ENCODE assay signal across 8 cellular contexts in genomic region chr3:119497824-119498187, GRCh38. TPM values are rescaled to one million over a fixed set of nuclear protein-coding genes. Genes with fewer than 3 reads are reported as not detected.
A peak's percentile ranks its signal among the peaks of the same experiment; 100 is the strongest.
DNase-seq lines count a peak whose midpoint lies in the region; ATAC-seq, FAIRE-seq and TF ChIP-seq lines count a peak whose summit lies in the region.

No MANE protein-coding gene starts in this region.

- H3K27me3 ChIP-seq in DOHH2 (ENCODE audit: control insufficient read depth, low read length) (no peaks in the 10 kb centered on the region), neuron (ENCODE audit: insufficient read depth, low read length) (no peaks in the 10 kb centered on the region)

- H3K9me3 ChIP-seq in DOHH2 (ENCODE audit: control insufficient read depth, insufficient read depth, low read length): no peaks in the 10 kb centered on the region
- H3K9me3 ChIP-seq in neuron (ENCODE audit: low read length): no peaks in the 10 kb centered on the region

- peak overlapping the region; percentile 77 for H2AFZ ChIP-seq in neuron (ENCODE audit: low read depth, low read length)

- no peaks in the 10 kb centered on the region for H3K9me3 Mint-ChIP-seq in HFFc6

- H3K36me3 ChIP-seq in DOHH2 (ENCODE audit: control insufficient read depth, low read length) (peaks cover 31% of the 10 kb centered on the region), neuron (ENCODE audit: insufficient read depth, low read length) (peaks cover 6% of the 10 kb centered on the region)

- ATAC-seq in HG03108 (IDR thresholded peaks at IDR 0.05; ENCODE audit: unreplicated experiment): no peak

- H3K4me2 ChIP-seq in DOHH2 (ENCODE audit: low read length): peak overlapping the region; percentile 94

- H3K9me2 ChIP-seq in DOHH2 (replicated peaks; ENCODE audit: control insufficient read depth, low read length): no peaks in the 10 kb centered on the region

- TF ChIP-seq CTCF in DOHH2 (IDR thresholded peaks at IDR 0.05; ENCODE audit: low read depth, low read length, poor library complexity, severe bottlenecking): no peak
- TF ChIP-seq CTCF in HFFc6 (IDR thresholded peaks at IDR 0.05): no peak
- TF ChIP-seq CTCF in fibroblast of pulmonary artery (IDR thresholded peaks at IDR 0.05; ENCODE audit: low read length, missing control alignments): no peak
- TF ChIP-seq CTCF in D721Med (IDR thresholded peaks at IDR 0.05; ENCODE audit: insufficient read depth, missing control alignments): no peak

- H3F3A ChIP-seq in DOHH2 (ENCODE audit: control insufficient read depth, insufficient read depth): no peaks in the 10 kb centered on the region

- FAIRE-seq in D721Med (lab: Jason Lieb, UNC): no peak

- H3K36me3 Mint-ChIP-seq in HFFc6 (ENCODE audit: low read depth): peaks cover 5% of the 10 kb centered on the region

- H3K4me1 ChIP-seq in DOHH2 (ENCODE audit: control insufficient read depth, low read length) (peaks cover 28% of the 10 kb centered on the region), neuron (ENCODE audit: insufficient read depth, low read length) (peaks cover 29% of the 10 kb centered on the region)

- H4K20me1 ChIP-seq in DOHH2 (ENCODE audit: control insufficient read depth, insufficient read depth, low read depth, low read length): no peaks in the 10 kb centered on the region

- H3K27ac ChIP-seq in DOHH2 (ENCODE audit: low read depth, low read length): 0 out of 2 replicates have a peak overlapping the region, but pooled peaks have one; percentile 28

- peak overlapping the region; percentile 97 for H3K4me3 Mint-ChIP-seq in HFFc6

- H3K4me3 ChIP-seq in DOHH2 (ENCODE audit: low read length): peak overlapping the region; percentile 92
- H3K4me3 ChIP-seq in fibroblast of pulmonary artery (replicated peaks; ENCODE audit: low read depth, low read length): peak overlapping the region; percentile 80
- H3K4me3 ChIP-seq in neuron (ENCODE audit: low read length): peak overlapping the region; percentile 70

- DNase-seq in HFFc6 (no peak), UCSD-AML1 (lab: John Stamatoyannopoulos, UW; ENCODE audit: unreplicated experiment) (peak; percentile 28), fibroblast of pulmonary artery (ENCODE audit: low read depth) (peak; percentile 13), D721Med (ENCODE audit: insufficient read length, low spot score) (no peak), NCI-H2107 treated with DMSO at 0.1 percent for 48 hours (lab: John Stamatoyannopoulos, UW; ENCODE audit: unreplicated experiment) (no peak)

- H3K79me2 ChIP-seq in DOHH2 (ENCODE audit: control insufficient read depth, low read length): peaks cover 49% of the 10 kb centered on the region

- peaks cover 32% of the 10 kb centered on the region for H3K4me1 Mint-ChIP-seq in HFFc6 (ENCODE audit: low read depth)

- H3K27me3 Mint-ChIP-seq in HFFc6 (ENCODE audit: insufficient read depth): no peaks in the 10 kb centered on the region

- peak overlapping the region; percentile 97 for H3K27ac Mint-ChIP-seq in HFFc6

RNA-seq across cellular contexts. Expression of gene TIMMDC1, which starts 0.5 kb away (rescaled TPM):
- total RNA-seq in HFFc6 (2021; fragmentation: NEBNext Ultra II Directional; extraction: Animal tissue kit (Norgen Biotek cat#: 25700)): 100 to 1,000 TPM; 111 to 125 (median 112) TPM

RNA-seq across cellular contexts. Expression of gene POGLUT1, which starts 29.0 kb away (rescaled TPM):
- total RNA-seq in HFFc6 (2021; fragmentation: NEBNext Ultra II Directional; extraction: Animal tissue kit (Norgen Biotek cat#: 25700)): 10 to 100 TPM; 18.7 to 26.9 (median 20.4) TPM

RNA-seq across cellular contexts. Expression of gene TMEM39A, which starts 34.4 kb away (rescaled TPM):
- 10 to 100 TPM; 47.3 to 58.8 (median 55.5) TPM for total RNA-seq in HFFc6 (2021; fragmentation: NEBNext Ultra II Directional; extraction: Animal tissue kit (Norgen Biotek cat#: 25700))

Comparison
In these comparisons a context has a peak if more than half of its experiments do, and no peak if none do; other contexts are left out.
1. DNase-seq: peak in UCSD-AML1 (single experiment) and fibroblast of pulmonary artery (single experiment); none in HFFc6 (single experiment), D721Med (single experiment) and NCI-H2107 treated with DMSO at 0.1 percent for 48 hours (single experiment).
2. Peak in every context shown above with its lines, with median percentiles within 50 percentile points of each other: H3K4me3 ChIP-seq.